In the genomic region with DNA sequence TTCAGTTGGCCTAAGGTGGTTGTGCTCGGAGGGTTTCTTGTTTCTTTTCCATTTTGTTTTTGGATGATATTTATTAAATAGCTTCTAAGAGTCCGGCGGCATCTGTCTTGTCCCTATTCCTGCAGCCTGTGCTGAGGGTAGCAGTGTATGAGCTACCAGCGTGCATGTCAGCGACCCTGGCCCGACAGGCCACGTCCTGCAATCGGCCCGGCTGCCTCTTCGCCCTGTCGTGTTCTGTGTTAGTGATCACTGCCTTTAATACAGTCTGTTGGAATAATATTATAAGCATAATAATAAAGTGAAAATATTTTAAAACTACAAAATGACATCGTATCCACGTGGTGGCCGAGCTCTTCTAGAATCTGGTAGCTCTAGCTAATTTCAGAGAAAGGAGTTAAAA, we compare ENCODE assay signal across 20 cellular contexts. TPM values are rescaled to one million over a fixed set of nuclear protein-coding genes. Genes with fewer than 3 reads are reported as not detected.
A peak's percentile ranks its signal among the peaks of the same experiment; 100 is the strongest.
DNase-seq lines count a peak whose midpoint lies in the region; ATAC-seq, FAIRE-seq and TF ChIP-seq lines count a peak whose summit lies in the region.
"Had no signal": no experiment of that assay in that cellular context is flagged by ENCODE, and none has a peak within 500 bp of the region (broad histone marks: within the 10 kb centered on the region; RNA-seq: fewer than 3 reads in every experiment).

No MANE protein-coding gene starts in this region.

- no peak overlapping the region for H3K4me3 Mint-ChIP-seq in WTC11
- H3K4me3 Mint-ChIP-seq in immature natural killer cell: no peak overlapping the region
- H3K4me3 Mint-ChIP-seq: CD14-positive monocyte had no signal

- H3K36me3 Mint-ChIP-seq in WTC11: no peaks in the 10 kb centered on the region
- peaks cover 24 to 49% (median 38%) of the 10 kb centered on the region in 3 donors for H3K36me3 Mint-ChIP-seq in immature natural killer cell
- H3K36me3 Mint-ChIP-seq: CD14-positive monocyte had no signal

- H3K27ac Mint-ChIP-seq in WTC11 (no peak overlapping the region), immature natural killer cell (peak overlapping the region in 4 of 6 donors; percentile 24 to 73 (median 27))

- no peak overlapping the region for H3K4me2 ChIP-seq in HepG2 (ENCODE audit: low read depth, low read length)
- H3K4me2 ChIP-seq in Karpas-422 (ENCODE audit: low read depth, low read length, poor library complexity, severe bottlenecking): no peak overlapping the region
- H3K4me2 ChIP-seq: KMS-11 had no signal

- no peaks in the 10 kb centered on the region for H4K20me1 ChIP-seq in HepG2 (ENCODE audit: insufficient read depth, low read length)
- no peaks in the 10 kb centered on the region for H4K20me1 ChIP-seq in Karpas-422 (ENCODE audit: insufficient read depth, low read depth, low read length)

- H3K9me3 Mint-ChIP-seq in WTC11: no peaks in the 10 kb centered on the region
- no peaks in the 10 kb centered on the region for H3K9me3 Mint-ChIP-seq in immature natural killer cell
- H3K9me3 Mint-ChIP-seq: CD14-positive monocyte had no signal

- WGBS in HepG2 (ENCODE audit: low lambda C conversion rate): 35% methylated on average over 14 of the region's 14 CpGs
- 84% methylated on average over 13 of the region's 14 CpGs for WGBS in right lobe of liver (ENCODE audit: insufficient coverage, low coverage, low lambda C conversion rate, missing lambda C conversion rate)
- 92% methylated on average over 14 of the region's 14 CpGs for WGBS in prostate gland

- ATAC-seq in HepG2 (0 out of 3 replicates have a peak, but pooled peaks have one; percentile 38), right lobe of liver (no peak), WTC11 (peak; percentile 55), HG02852 (IDR thresholded peaks at IDR 0.05; ENCODE audit: unreplicated experiment) (no peak)

- CTCF ChIA-PET in HepG2 (lab: Yijun Ruan, JAX; ENCODE audit: low intra/inter-chr PET ratio, low total read pairs): no interaction called here
- CTCF ChIA-PET in WTC11 (lab: Charles Lee): interaction anchor here (1.3 kb wide), 2 partner anchors 12 to 28 kb away, joined by 3 to 5 read pairs; no protein-coding TSS in a partner anchor

- H3K79me2 ChIP-seq in HepG2 (ENCODE audit: insufficient read depth, low read length) (no peaks in the 10 kb centered on the region), Karpas-422 (ENCODE audit: low read length) (no peaks in the 10 kb centered on the region)

- H3K27me3 ChIP-seq in HepG2 (ENCODE audit: control insufficient read depth in 1 of 2, insufficient read depth in 2 of 2, low read length in 2 of 2): peaks cover 3 to 57% of the 10 kb centered on the region in 2 experiments; a peak in 4 of 5 replicates
- no peaks in the 10 kb centered on the region for H3K27me3 ChIP-seq in right lobe of liver
- H3K27me3 ChIP-seq in prostate gland (replicated peaks; ENCODE audit: insufficient read depth): no peaks in the 10 kb centered on the region
- no peaks in the 10 kb centered on the region for H3K27me3 ChIP-seq in Karpas-422 (ENCODE audit: low read length)
- H3K27me3 ChIP-seq: MG63 had no signal

- TF ChIP-seq EP300 in HepG2 (IDR thresholded peaks at IDR 0.05; ENCODE audit: low read depth in 2 of 2, low read length in 2 of 2): no peak
- no peak for TF ChIP-seq EP300 in HepG2 (CRISPR knock-in tag; IDR thresholded peaks at IDR 0.05; ENCODE audit: borderline replicate concordance)

- H3K9ac ChIP-seq in HepG2 (ENCODE audit: insufficient read depth, low read depth, low read length): no peak overlapping the region
- H3K9ac ChIP-seq in Karpas-422 (ENCODE audit: low read length): no peak overlapping the region
- H3K9ac ChIP-seq: KMS-11 had no signal

- H3K27me3 Mint-ChIP-seq in WTC11 (ENCODE audit: low read depth) (no peaks in the 10 kb centered on the region; the same call in 1 of the 2 replicates), immature natural killer cell (ENCODE audit: low read depth in 3 of 3) (peaks cover 0 to 2% (median 0%) of the 10 kb centered on the region in 3 donors)

- TF ChIP-seq RAD21 in HepG2 (CRISPR knock-in tag; IDR thresholded peaks at IDR 0.05): no peak

- POLR2A ChIA-PET in HepG2 (lab: Yijun Ruan, JAX): interaction anchor here (0.6 kb wide), 2 partner anchors 472 to 506 kb away, joined by 3 to 4 read pairs; no protein-coding TSS in a partner anchor
- POLR2A ChIA-PET in WTC11 (lab: Charles Lee): interaction anchor here (0.6 to 1.3 kb wide), 2 partner anchors 14 to 67 kb away, joined by 5 to 6 read pairs; no protein-coding TSS in a partner anchor

- DNase-seq in HepG2 (ENCODE audit: low spot score): no peak
- DNase-seq in right lobe of liver: no peak
- DNase-seq in WTC11 (ENCODE audit: low spot score): no peak
- DNase-seq in immature natural killer cell: no peak
- DNase-seq in stimulated activated CD4-positive, alpha-beta T cell treated with anti-CD3 and anti-CD28 coated beads, Interleukin-15, amount 100 ng/mL, for 24 hours: no peak
- no peak for DNase-seq in prostate gland (ENCODE audit: low spot score)
- no peak for DNase-seq in Karpas-422
- DNase-seq: DMS79, GOT3, MG63, NCI-H1105, NCI-H187, NCI-H2171 treated with DMSO at 0.1 percent for 48 hours, NCI-H510A treated with DMSO at 0.1 percent for 48 hours, SHP77 treated with DMSO at 0.1 percent for 48 hours had no signal

- BruUV-seq in HepG2 (replicated peaks; lab: Mats Ljungman, UMichigan): no TSS peak

- H3K4me1 ChIP-seq in HepG2 (ENCODE audit: insufficient read depth, low read length): no peaks in the 10 kb centered on the region
- H3K4me1 ChIP-seq in right lobe of liver: no peaks in the 10 kb centered on the region
- H3K4me1 ChIP-seq in prostate gland (replicated peaks): no peaks in the 10 kb centered on the region
- no peaks in the 10 kb centered on the region for H3K4me1 ChIP-seq in Karpas-422 (ENCODE audit: low read length)

- no peak for TF ChIP-seq CTCF in HepG2 (CRISPR knock-in tag; IDR thresholded peaks at IDR 0.05)
- TF ChIP-seq CTCF in right lobe of liver (IDR thresholded peaks at IDR 0.05): no peak
- TF ChIP-seq CTCF in WTC11 (IDR thresholded peaks at IDR 0.05): no peak
- TF ChIP-seq CTCF in prostate gland (IDR thresholded peaks at IDR 0.05): no peak

- FAIRE-seq in HepG2 (lab: Jason Lieb, UNC): no peak
- FAIRE-seq: G401.6, RCC 7860 had no signal

- H2AFZ ChIP-seq in HepG2 (ENCODE audit: low read length) (no peak overlapping the region), Karpas-422 (ENCODE audit: low read length) (no peak overlapping the region)

- H3K4me1 Mint-ChIP-seq in WTC11 (peaks cover 36% of the 10 kb centered on the region), immature natural killer cell (peaks cover 33 to 62% of the 10 kb centered on the region in 2 donors)

- no peaks in the 10 kb centered on the region for H3K9me3 ChIP-seq in HepG2 (ENCODE audit: low read length)
- no peaks in the 10 kb centered on the region for H3K9me3 ChIP-seq in right lobe of liver
- no peaks in the 10 kb centered on the region for H3K9me3 ChIP-seq in prostate gland
- H3K9me3 ChIP-seq in Karpas-422 (ENCODE audit: low read length): no peaks in the 10 kb centered on the region
- H3K9me3 ChIP-seq: MG63 had no signal

- TF ChIP-seq POLR2A in HepG2 (IDR thresholded peaks at IDR 0.05; ENCODE audit: insufficient read depth in 1 of 2, low read depth in 2 of 2, low read length in 2 of 2) (no peak), right lobe of liver (IDR thresholded peaks at IDR 0.05) (no peak), prostate gland (IDR thresholded peaks at IDR 0.05) (no peak)

- H3K9me2 ChIP-seq in Karpas-422 (replicated peaks; ENCODE audit: insufficient read depth, low read length): no peaks in the 10 kb centered on the region

- in situ Hi-C loops in HepG2 (cut with HindIII; ENCODE audit: extremely low pct_ligation_motif_present, low pct_unique_long_range_greater_than_20kb): no loop called here

- intact Hi-C loops in HepG2 (cut with micrococcal nuclease; ENCODE audit: unreplicated experiment) (no loop called here), right lobe of liver (cut with DNase I) (no loop called here), prostate gland (cut with DNase I) (no loop called here)

- H3K27ac ChIP-seq in HepG2 (ENCODE audit: extremely low read length, insufficient read depth, low read length): no peak overlapping the region
- H3K27ac ChIP-seq in right lobe of liver: no peak overlapping the region
- H3K27ac ChIP-seq in prostate gland: no peak overlapping the region
- no peak overlapping the region for H3K27ac ChIP-seq in Karpas-422 (ENCODE audit: low read length)
- H3K27ac ChIP-seq: KMS-11 had no signal

- H3K4me3 ChIP-seq in HepG2 (replicated peaks in 1 of 3; ENCODE audit: insufficient read depth in 1 of 3, low read depth in 2 of 3, low read length in 3 of 3): no peak overlapping the region
- H3K4me3 ChIP-seq in right lobe of liver: no peak overlapping the region
- no peak overlapping the region for H3K4me3 ChIP-seq in prostate gland
- no peak overlapping the region for H3K4me3 ChIP-seq in Karpas-422 (ENCODE audit: low read length)
- H3K4me3 ChIP-seq: MG63 had no signal

- no peaks in the 10 kb centered on the region for H3K36me3 ChIP-seq in HepG2 (replicated peaks in 1 of 2; ENCODE audit: control insufficient read depth in 1 of 2, insufficient read depth in 2 of 2, low read length in 2 of 2)
- H3K36me3 ChIP-seq in right lobe of liver: no peaks in the 10 kb centered on the region
- H3K36me3 ChIP-seq in prostate gland: no peaks in the 10 kb centered on the region
- no peaks in the 10 kb centered on the region for H3K36me3 ChIP-seq in Karpas-422 (ENCODE audit: insufficient read depth, low read length)
- H3K36me3 ChIP-seq: MG63 had no signal

RNA-seq across cellular contexts. Expression of gene GATA3, which starts 20.4 kb away (rescaled TPM):
- total RNA-seq in HepG2 (2016; rRNA removed; fragmentation: Illumina TruSeq; extraction: Trizol) (not detected in 2 replicates), right lobe of liver (1 to 10 TPM in 1 of 6 experiments, under 1 TPM in 4, not detected in 1; 0.26 to 1.0 (median 0.53) TPM), WTC11 (2021) (0.60 to 0.89 TPM (median 0.72 TPM) in 3 replicates), prostate gland (10 to 100 TPM; 10.4 to 19.9 TPM)
- total RNA-seq in HepG2 (2016; cell fraction: cytosol; rRNA removed; fragmentation: Illumina TruSeq; extraction: Trizol; ENCODE audit: low read depth): not detected in 2 replicates
- not detected in 2 replicates for total RNA-seq in HepG2 (2016; cell fraction: insoluble cytoplasmic fraction; rRNA removed; fragmentation: Illumina TruSeq; extraction: Trizol)
- total RNA-seq in HepG2 (2016; cell fraction: membrane; rRNA removed; fragmentation: Illumina TruSeq; extraction: Trizol): not detected in 2 replicates
- total RNA-seq in HepG2 (2016; cell fraction: nucleus; rRNA removed; fragmentation: Illumina TruSeq; extraction: Trizol): not detected in 2 replicates
- polyA plus RNA-seq in HepG2 (2011; rRNA removed) (not detected in 2 replicates), immature natural killer cell (10 to 100 TPM; 27.2 to 52.1 (median 36.8) TPM)
- not detected in 2 replicates for polyA plus RNA-seq in HepG2 (2011; cell fraction: cytosol; rRNA removed)
- polyA plus RNA-seq in HepG2 (2011; cell fraction: nucleus; rRNA removed): not detected in 2 replicates
- not detected in 2 replicates for polyA plus RNA-seq in HepG2 (2012)
- not detected in 2 replicates for polyA plus RNA-seq in HepG2 (2016; cell fraction: cytosol; fragmentation: Illumina TruSeq; extraction: Trizol; ENCODE audit: low read depth)
- polyA plus RNA-seq in HepG2 (2016; cell fraction: insoluble cytoplasmic fraction; fragmentation: Illumina TruSeq; extraction: Trizol; ENCODE audit: low read depth): not detected in 2 replicates
- polyA plus RNA-seq in HepG2 (2016; cell fraction: membrane; fragmentation: Illumina TruSeq; extraction: Trizol; ENCODE audit: low read depth): not detected in 2 replicates
- polyA plus RNA-seq in HepG2 (2016; cell fraction: nucleus; fragmentation: Illumina TruSeq; extraction: Trizol; ENCODE audit: insufficient read depth, low read depth): not detected in 2 replicates
- polyA minus RNA-seq in HepG2 (2011; rRNA and poly(A)+ RNA removed; ENCODE audit: low replicate concordance): not detected in 2 replicates
- polyA minus RNA-seq in HepG2 (2011; cell fraction: cytosol; rRNA and poly(A)+ RNA removed): not detected in 2 replicates
- polyA minus RNA-seq in HepG2 (2011; cell fraction: nucleus; rRNA and poly(A)+ RNA removed): not detected in 2 replicates
- not detected in 2 replicates for total RNA-seq in Karpas-422 (2014; rRNA removed; shearing (Covaris generic); ENCODE audit: low replicate concordance)

Comparison
In these comparisons a context has a peak if more than half of its experiments do, and no peak if none do; other contexts are left out.
1. ATAC-seq: peak in HepG2 (single experiment) and WTC11 (single experiment); none in right lobe of liver (0 of 4) and HG02852 (single experiment).